In the genomic region with DNA sequence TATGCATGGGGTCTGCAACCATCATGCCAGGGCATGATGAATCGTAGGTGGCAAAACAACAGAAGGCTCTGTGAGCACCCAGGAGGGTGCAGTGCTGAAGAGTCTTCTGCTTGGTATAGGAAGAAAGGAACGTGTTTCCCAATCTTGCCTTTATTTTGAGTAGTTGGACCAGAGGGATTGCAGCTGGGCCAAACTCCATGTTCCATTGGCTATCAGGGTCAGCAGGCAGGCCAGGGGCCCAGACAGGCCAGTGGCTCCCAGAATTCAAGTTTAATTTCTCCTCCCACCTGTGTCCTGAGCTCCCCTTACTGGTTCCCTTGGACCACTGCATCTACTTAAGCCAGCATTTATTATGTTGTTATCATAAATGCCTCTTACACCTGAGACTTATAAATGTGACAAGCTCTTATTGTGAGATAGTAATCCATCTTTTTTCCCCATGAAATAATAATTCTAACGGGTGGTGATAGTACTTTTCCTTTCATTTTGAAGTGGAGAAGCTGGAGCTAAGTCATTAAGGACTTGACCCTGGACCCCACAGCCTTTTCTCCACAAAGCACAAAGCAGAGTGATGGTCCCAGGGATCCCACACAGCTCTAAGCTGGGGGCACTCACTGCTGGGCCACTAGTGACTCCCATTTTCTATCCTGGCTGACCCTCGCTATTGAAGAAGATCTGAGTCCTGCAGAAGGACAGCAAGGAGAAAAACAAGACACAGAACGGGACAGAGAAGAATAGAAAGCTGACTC, we compare ENCODE assay signal across 8 cellular contexts. TPM values are rescaled to one million over a fixed set of nuclear protein-coding genes. Genes with fewer than 3 reads are reported as not detected.
DNase-seq lines count a peak whose midpoint lies in the region; ATAC-seq and TF ChIP-seq lines count a peak whose summit lies in the region.

No MANE protein-coding gene starts in this region.

- H3K27me3 ChIP-seq in adrenal gland (no peaks in the 10 kb centered on the region), mesendoderm (ENCODE audit: insufficient read depth, low read length, poor library complexity) (no peaks in the 10 kb centered on the region)

- no peak overlapping the region for H3K23ac ChIP-seq in mesendoderm (ENCODE audit: low read length)

- H3K56ac ChIP-seq in mesendoderm (ENCODE audit: low read length): no peak overlapping the region

- no peak overlapping the region for H2BK120ac ChIP-seq in mesendoderm (ENCODE audit: low read depth, low read length)

- TF ChIP-seq CTCF in adrenal gland (IDR thresholded peaks at IDR 0.05): no peak

- in situ Hi-C loops in ACHN (cut with HindIII; ENCODE audit: low pct_ligation_motif_present, low pct_unique_long_range_greater_than_20kb, low sequenced_read_pairs): no loop called here

- no peak overlapping the region for H2BK15ac ChIP-seq in mesendoderm (replicated peaks; ENCODE audit: low read depth)

- H3K27ac ChIP-seq in adrenal gland (peak overlapping the region; percentile 74 to 93 (median 89)), mesendoderm (ENCODE audit: low read depth, low read length) (no peak overlapping the region)

- H3K4me3 ChIP-seq in adrenal gland (peak overlapping the region in 3 of 4 donors; percentile 7 to 67 (median 48)), mesendoderm (ENCODE audit: low read length) (no peak overlapping the region)

- WGBS in adrenal gland, 4 donors: 41 to 50% (median 44%) methylated on average over 5 of the region's 5 CpGs
- no CpG with 5 or more reads among the region's 5 CpGs for WGBS in mesendoderm (ENCODE audit: extremely low coverage, insufficient coverage, low lambda C conversion rate)

- H3K4ac ChIP-seq in mesendoderm (ENCODE audit: low read depth, low read length): peak overlapping the region; percentile 71

- DNase-seq in ACHN (peak; percentile 37), adrenal gland (peak in 1 of 7 donors; percentile 9), mesendoderm (peak; percentile 26), islet precursor cell (no peak), OCI-M2 (lab: John Stamatoyannopoulos, UW; ENCODE audit: unreplicated experiment) (no peak), NCI-H1417 (lab: John Stamatoyannopoulos, UW) (no peak)

- H3K36me3 ChIP-seq in adrenal gland (replicated peaks in 1 of 2) (peaks cover 0 to 14% of the 10 kb centered on the region in 2 donors), mesendoderm (ENCODE audit: control insufficient read depth, insufficient read depth, low read length) (no peaks in the 10 kb centered on the region)

- intact Hi-C loops in adrenal gland (cut with DNase I): no loop called here

- peak overlapping the region; percentile 96 for H4K8ac ChIP-seq in mesendoderm (ENCODE audit: low read depth, low read length)

- H3K9ac ChIP-seq in mesendoderm (ENCODE audit: low read length): no peak overlapping the region

- H3K4me2 ChIP-seq in mesendoderm (ENCODE audit: low read length): no peak overlapping the region

- H3K4me1 ChIP-seq in adrenal gland (replicated peaks in 1 of 2) (peaks cover 15 to 42% of the 10 kb centered on the region in 2 donors), mesendoderm (ENCODE audit: control insufficient read depth, low read depth, low read length) (peaks cover 7% of the 10 kb centered on the region)

- H2BK5ac ChIP-seq in mesendoderm (ENCODE audit: low read length): no peak overlapping the region

- H3K9me3 ChIP-seq in adrenal gland (replicated peaks in 1 of 3): no peaks in the 10 kb centered on the region

- H4K5ac ChIP-seq in mesendoderm (ENCODE audit: low read length): no peak overlapping the region

- TF ChIP-seq POLR2A in adrenal gland (IDR thresholded peaks at IDR 0.05) (no peak), GM18505 (IDR thresholded peaks at IDR 0.05; ENCODE audit: borderline replicate concordance, extremely low read depth, insufficient read depth, insufficient read length) (no peak)

- H2AK5ac ChIP-seq in mesendoderm (ENCODE audit: low read length): no peak overlapping the region

- peak; percentile 15 for ATAC-seq in HG02970 (IDR thresholded peaks at IDR 0.05; ENCODE audit: low FRiP score, unreplicated experiment)
- ATAC-seq in GM18505 (IDR thresholded peaks at IDR 0.05; ENCODE audit: unreplicated experiment): no peak

- H3K79me2 ChIP-seq in mesendoderm (ENCODE audit: control insufficient read depth, insufficient read depth, low read length): no peaks in the 10 kb centered on the region

- H3K79me1 ChIP-seq in mesendoderm (ENCODE audit: low read length): no peaks in the 10 kb centered on the region

- H3K18ac ChIP-seq in mesendoderm (ENCODE audit: low read length): peak overlapping the region; percentile 32

RNA-seq across cellular contexts. Expression of a gene that starts 0.8 kb away (rescaled TPM):
- 10 to 100 TPM in 6 of 8 donors, 1 to 10 TPM in 2; 8.3 to 15.6 (median 11.5) TPM for total RNA-seq in adrenal gland
- 1 to 10 TPM; 5.7 to 8.9 (median 7.9) TPM for polyA plus RNA-seq in adrenal gland
- 0.66 TPM for polyA plus RNA-seq in mesendoderm (2013, experiment 1 of 2)
- 0.55 TPM for polyA plus RNA-seq in mesendoderm (2013, experiment 2 of 2)

RNA-seq across cellular contexts. Expression of a gene that starts 31.3 kb away (rescaled TPM):
- total RNA-seq in adrenal gland: not detected
- polyA plus RNA-seq in adrenal gland: not detected
- not detected for polyA plus RNA-seq in mesendoderm (2013, experiment 1 of 2)
- not detected for polyA plus RNA-seq in mesendoderm (2013, experiment 2 of 2)

Comparison
In these comparisons a context has a peak if more than half of its experiments do, and no peak if none do; other contexts are left out.
1. DNase-seq: peak in ACHN (single experiment) and mesendoderm (single experiment); none in islet precursor cell (single experiment), OCI-M2 (single experiment) and NCI-H1417 (0 of 3).